Comparison of ENCODE assay signal across 1 cellular context in genomic region chr16:21300309-21301167, GRCh38.
TF ChIP-seq lines count a peak whose summit lies in the region.

No MANE protein-coding gene starts in this region.

TF ChIP-seq in HepG2, 621 proteins besides CTCF, POLR2A, EP300 and RAD21 (continued from another document and continues in another):
- TF ChIP-seq MYPOP (CRISPR knock-in tag; IDR thresholded peaks at IDR 0.05), result no peak
- TF ChIP-seq ZNF644 (CRISPR knock-in tag; IDR thresholded peaks at IDR 0.05; ENCODE audit: low read depth), result peak; percentile 95
- no peak for TF ChIP-seq HOXD1 (CRISPR knock-in tag; IDR thresholded peaks at IDR 0.05)
- TF ChIP-seq ATRX (CRISPR knock-in tag; IDR thresholded peaks at IDR 0.05; ENCODE audit: borderline replicate concordance), result no peak
- TF ChIP-seq ZNF839 (CRISPR knock-in tag; IDR thresholded peaks at IDR 0.05; ENCODE audit: borderline replicate concordance), result 0 out of 2 replicates have a peak, but pooled peaks have one; percentile 46
- TF ChIP-seq NCOA2 (CRISPR knock-in tag; IDR thresholded peaks at IDR 0.05), result peak; percentile 72; the same call in 1 of the 2 replicates
- TF ChIP-seq HBP1 (CRISPR knock-in tag; IDR thresholded peaks at IDR 0.05; ENCODE audit: low read depth), result 0 out of 2 replicates have a peak, but pooled peaks have one; percentile 50
- no peak for TF ChIP-seq ZNF703 (CRISPR knock-in tag; IDR thresholded peaks at IDR 0.05; ENCODE audit: borderline replicate concordance)
- TF ChIP-seq BATF2 (CRISPR knock-in tag; IDR thresholded peaks at IDR 0.05), result no peak
- peak; percentile 60 for TF ChIP-seq YY1 (IDR thresholded peaks at IDR 0.05; ENCODE audit: insufficient read depth, insufficient replicate concordance, low read depth, low read length)
- TF ChIP-seq UBTF (CRISPR knock-in tag; IDR thresholded peaks at IDR 0.05), result peak; percentile 33; the same call in 1 of the 2 replicates
- TF ChIP-seq KAT7 (CRISPR knock-in tag; IDR thresholded peaks at IDR 0.05; ENCODE audit: borderline replicate concordance), result peak; percentile 58; the same call in 1 of the 2 replicates
- TF ChIP-seq PITX1 (CRISPR knock-in tag; IDR thresholded peaks at IDR 0.05), result peak; percentile 87; the same call in 1 of the 2 replicates
- TF ChIP-seq POGZ (CRISPR knock-in tag; IDR thresholded peaks at IDR 0.05), result peak; percentile 90; the same call in 1 of the 2 replicates
- TF ChIP-seq MYNN (CRISPR knock-in tag; IDR thresholded peaks at IDR 0.05; ENCODE audit: low read depth), result no peak
- TF ChIP-seq ZNF124 (CRISPR knock-in tag; IDR thresholded peaks at IDR 0.05), result peak; percentile 100
- TF ChIP-seq ZNF446 (CRISPR knock-in tag; IDR thresholded peaks at IDR 0.05), result no peak
- no peak for TF ChIP-seq KDM6A (CRISPR knock-in tag; IDR thresholded peaks at IDR 0.05; ENCODE audit: low read depth)
- TF ChIP-seq ZNF569 (CRISPR knock-in tag; IDR thresholded peaks at IDR 0.05; ENCODE audit: borderline replicate concordance), result 0 out of 2 replicates have a peak, but pooled peaks have one; percentile 34
- no peak for TF ChIP-seq ZNF326 (CRISPR knock-in tag; IDR thresholded peaks at IDR 0.05; ENCODE audit: borderline replicate concordance)
- TF ChIP-seq, protein P1, sequence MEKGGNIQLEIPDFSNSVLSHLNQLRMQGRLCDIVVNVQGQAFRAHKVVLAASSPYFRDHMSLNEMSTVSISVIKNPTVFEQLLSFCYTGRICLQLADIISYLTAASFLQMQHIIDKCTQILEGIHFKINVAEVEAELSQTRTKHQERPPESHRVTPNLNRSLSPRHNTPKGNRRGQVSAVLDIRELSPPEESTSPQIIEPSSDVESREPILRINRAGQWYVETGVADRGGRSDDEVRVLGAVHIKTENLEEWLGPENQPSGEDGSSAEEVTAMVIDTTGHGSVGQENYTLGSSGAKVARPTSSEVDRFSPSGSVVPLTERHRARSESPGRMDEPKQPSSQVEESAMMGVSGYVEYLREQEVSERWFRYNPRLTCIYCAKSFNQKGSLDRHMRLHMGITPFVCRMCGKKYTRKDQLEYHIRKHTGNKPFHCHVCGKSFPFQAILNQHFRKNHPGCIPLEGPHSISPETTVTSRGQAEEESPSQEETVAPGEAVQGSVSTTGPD (CRISPR knock-in tag; IDR thresholded peaks at IDR 0.05), result no peak
- TF ChIP-seq RBM22 (optimal IDR thresholded peaks at IDR 0.05; ENCODE audit: low read length), result no peak
- TF ChIP-seq ZNF614 (CRISPR knock-in tag; IDR thresholded peaks at IDR 0.05; ENCODE audit: borderline replicate concordance), result peak; percentile 99
- no peak for TF ChIP-seq ZXDC (CRISPR knock-in tag; IDR thresholded peaks at IDR 0.05)
- TF ChIP-seq, protein P2, sequence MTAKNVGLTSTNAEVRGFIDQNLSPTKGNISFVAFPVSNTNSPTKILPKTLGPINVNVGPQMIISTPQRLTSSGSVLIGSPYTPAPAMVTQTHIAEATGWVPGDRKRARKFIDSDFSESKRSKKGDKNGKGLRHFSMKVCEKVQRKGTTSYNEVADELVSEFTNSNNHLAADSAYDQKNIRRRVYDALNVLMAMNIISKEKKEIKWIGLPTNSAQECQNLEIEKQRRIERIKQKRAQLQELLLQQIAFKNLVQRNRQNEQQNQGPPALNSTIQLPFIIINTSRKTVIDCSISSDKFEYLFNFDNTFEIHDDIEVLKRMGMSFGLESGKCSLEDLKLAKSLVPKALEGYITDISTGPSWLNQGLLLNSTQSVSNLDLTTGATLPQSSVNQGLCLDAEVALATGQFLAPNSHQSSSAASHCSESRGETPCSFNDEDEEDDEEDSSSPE (CRISPR knock-in tag; IDR thresholded peaks at IDR 0.05), result peak; percentile 76
- no peak for TF ChIP-seq SALL2 (CRISPR knock-in tag; IDR thresholded peaks at IDR 0.05)
- peak; percentile 8; the same call in 1 of the 2 replicates for TF ChIP-seq MED13 (CRISPR knock-in tag; IDR thresholded peaks at IDR 0.05)
- no peak for TF ChIP-seq ZNF234 (CRISPR knock-in tag; conservative IDR thresholded peaks at IDR 0.05)
- no peak for TF ChIP-seq HMGA1 (CRISPR knock-in tag; conservative IDR thresholded peaks at IDR 0.05)
- peak; percentile 62; the same call in 1 of the 2 replicates for TF ChIP-seq ZNF253 (CRISPR knock-in tag; IDR thresholded peaks at IDR 0.05; ENCODE audit: borderline replicate concordance)
- no peak for TF ChIP-seq ZNF616 (CRISPR knock-in tag; IDR thresholded peaks at IDR 0.05; ENCODE audit: low read depth)
- TF ChIP-seq MED8 (CRISPR knock-in tag; IDR thresholded peaks at IDR 0.05; ENCODE audit: insufficient replicate concordance), result no peak
- TF ChIP-seq RFXANK (CRISPR knock-in tag; IDR thresholded peaks at IDR 0.05), result peak; percentile 78; the same call in 1 of the 2 replicates
- TF ChIP-seq, protein P3, sequence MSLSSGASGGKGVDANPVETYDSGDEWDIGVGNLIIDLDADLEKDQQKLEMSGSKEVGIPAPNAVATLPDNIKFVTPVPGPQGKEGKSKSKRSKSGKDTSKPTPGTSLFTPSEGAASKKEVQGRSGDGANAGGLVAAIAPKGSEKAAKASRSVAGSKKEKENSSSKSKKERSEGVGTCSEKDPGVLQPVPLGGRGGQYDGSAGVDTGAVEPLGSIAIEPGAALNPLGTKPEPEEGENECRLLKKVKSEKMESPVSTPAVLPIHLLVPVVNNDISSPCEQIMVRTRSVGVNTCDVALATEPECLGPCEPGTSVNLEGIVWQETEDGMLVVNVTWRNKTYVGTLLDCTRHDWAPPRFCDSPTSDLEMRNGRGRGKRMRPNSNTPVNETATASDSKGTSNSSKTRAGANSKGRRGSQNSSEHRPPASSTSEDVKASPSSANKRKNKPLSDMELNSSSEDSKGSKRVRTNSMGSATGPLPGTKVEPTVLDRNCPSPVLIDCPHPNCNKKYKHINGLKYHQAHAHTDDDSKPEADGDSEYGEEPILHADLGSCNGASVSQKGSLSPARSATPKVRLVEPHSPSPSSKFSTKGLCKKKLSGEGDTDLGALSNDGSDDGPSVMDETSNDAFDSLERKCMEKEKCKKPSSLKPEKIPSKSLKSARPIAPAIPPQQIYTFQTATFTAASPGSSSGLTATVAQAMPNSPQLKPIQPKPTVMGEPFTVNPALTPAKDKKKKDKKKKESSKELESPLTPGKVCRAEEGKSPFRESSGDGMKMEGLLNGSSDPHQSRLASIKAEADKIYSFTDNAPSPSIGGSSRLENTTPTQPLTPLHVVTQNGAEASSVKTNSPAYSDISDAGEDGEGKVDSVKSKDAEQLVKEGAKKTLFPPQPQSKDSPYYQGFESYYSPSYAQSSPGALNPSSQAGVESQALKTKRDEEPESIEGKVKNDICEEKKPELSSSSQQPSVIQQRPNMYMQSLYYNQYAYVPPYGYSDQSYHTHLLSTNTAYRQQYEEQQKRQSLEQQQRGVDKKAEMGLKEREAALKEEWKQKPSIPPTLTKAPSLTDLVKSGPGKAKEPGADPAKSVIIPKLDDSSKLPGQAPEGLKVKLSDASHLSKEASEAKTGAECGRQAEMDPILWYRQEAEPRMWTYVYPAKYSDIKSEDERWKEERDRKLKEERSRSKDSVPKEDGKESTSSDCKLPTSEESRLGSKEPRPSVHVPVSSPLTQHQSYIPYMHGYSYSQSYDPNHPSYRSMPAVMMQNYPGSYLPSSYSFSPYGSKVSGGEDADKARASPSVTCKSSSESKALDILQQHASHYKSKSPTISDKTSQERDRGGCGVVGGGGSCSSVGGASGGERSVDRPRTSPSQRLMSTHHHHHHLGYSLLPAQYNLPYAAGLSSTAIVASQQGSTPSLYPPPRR (CRISPR knock-in tag; IDR thresholded peaks at IDR 0.05; ENCODE audit: borderline replicate concordance), result no peak
- no peak; the same call in 1 of the 2 replicates for TF ChIP-seq DZIP1 (CRISPR knock-in tag; IDR thresholded peaks at IDR 0.05)
- TF ChIP-seq ZNF746 (CRISPR knock-in tag; IDR thresholded peaks at IDR 0.05), result peak; percentile 28; the same call in 1 of the 2 replicates
- TF ChIP-seq, protein P4, sequence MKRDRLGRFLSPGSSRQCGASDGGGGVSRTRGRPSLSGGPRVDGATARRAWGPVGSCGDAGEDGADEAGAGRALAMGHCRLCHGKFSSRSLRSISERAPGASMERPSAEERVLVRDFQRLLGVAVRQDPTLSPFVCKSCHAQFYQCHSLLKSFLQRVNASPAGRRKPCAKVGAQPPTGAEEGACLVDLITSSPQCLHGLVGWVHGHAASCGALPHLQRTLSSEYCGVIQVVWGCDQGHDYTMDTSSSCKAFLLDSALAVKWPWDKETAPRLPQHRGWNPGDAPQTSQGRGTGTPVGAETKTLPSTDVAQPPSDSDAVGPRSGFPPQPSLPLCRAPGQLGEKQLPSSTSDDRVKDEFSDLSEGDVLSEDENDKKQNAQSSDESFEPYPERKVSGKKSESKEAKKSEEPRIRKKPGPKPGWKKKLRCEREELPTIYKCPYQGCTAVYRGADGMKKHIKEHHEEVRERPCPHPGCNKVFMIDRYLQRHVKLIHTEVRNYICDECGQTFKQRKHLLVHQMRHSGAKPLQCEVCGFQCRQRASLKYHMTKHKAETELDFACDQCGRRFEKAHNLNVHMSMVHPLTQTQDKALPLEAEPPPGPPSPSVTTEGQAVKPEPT (CRISPR knock-in tag; IDR thresholded peaks at IDR 0.05; ENCODE audit: low read depth), result peak; percentile 57; the same call in 1 of the 2 replicates
